1 cellular context compared by ENCODE assay signal in the genomic region with DNA sequence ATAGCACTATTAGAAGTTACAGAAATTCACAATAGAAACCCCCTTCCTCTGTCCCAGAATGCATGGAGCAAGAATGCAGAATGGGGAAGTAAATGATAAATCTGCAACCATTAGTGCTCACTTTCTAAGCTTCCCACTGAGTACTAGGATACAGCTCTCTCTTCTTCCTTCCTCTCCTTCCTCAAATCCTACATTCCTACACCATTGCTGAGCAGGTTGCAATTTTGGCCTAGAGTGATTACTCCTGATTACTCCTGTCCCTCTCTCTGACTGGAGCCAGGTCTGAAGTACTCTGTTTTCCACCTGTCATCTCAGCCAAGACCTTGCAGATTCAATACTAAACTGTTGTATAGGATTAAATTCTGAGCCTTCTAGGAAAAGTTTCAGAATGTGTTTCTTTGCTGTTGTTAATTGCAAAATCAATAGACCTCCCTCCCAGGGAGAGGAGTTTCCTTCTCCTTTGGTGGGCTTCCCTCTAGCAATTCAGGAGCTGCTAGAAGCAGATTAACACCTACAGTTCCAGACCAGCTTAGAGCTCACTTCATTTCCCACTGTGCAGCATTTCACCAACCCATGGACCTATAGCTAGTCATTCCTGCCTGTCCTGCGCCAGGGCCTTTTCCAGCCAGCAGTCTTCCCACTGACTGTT.
TF ChIP-seq lines count a peak whose summit lies in the region.

No MANE protein-coding gene starts in this region.

TF ChIP-seq in WTC11, 78 proteins besides CTCF, POLR2A, EP300 and RAD21 (continued from another document):
- TF ChIP-seq, protein P1, sequence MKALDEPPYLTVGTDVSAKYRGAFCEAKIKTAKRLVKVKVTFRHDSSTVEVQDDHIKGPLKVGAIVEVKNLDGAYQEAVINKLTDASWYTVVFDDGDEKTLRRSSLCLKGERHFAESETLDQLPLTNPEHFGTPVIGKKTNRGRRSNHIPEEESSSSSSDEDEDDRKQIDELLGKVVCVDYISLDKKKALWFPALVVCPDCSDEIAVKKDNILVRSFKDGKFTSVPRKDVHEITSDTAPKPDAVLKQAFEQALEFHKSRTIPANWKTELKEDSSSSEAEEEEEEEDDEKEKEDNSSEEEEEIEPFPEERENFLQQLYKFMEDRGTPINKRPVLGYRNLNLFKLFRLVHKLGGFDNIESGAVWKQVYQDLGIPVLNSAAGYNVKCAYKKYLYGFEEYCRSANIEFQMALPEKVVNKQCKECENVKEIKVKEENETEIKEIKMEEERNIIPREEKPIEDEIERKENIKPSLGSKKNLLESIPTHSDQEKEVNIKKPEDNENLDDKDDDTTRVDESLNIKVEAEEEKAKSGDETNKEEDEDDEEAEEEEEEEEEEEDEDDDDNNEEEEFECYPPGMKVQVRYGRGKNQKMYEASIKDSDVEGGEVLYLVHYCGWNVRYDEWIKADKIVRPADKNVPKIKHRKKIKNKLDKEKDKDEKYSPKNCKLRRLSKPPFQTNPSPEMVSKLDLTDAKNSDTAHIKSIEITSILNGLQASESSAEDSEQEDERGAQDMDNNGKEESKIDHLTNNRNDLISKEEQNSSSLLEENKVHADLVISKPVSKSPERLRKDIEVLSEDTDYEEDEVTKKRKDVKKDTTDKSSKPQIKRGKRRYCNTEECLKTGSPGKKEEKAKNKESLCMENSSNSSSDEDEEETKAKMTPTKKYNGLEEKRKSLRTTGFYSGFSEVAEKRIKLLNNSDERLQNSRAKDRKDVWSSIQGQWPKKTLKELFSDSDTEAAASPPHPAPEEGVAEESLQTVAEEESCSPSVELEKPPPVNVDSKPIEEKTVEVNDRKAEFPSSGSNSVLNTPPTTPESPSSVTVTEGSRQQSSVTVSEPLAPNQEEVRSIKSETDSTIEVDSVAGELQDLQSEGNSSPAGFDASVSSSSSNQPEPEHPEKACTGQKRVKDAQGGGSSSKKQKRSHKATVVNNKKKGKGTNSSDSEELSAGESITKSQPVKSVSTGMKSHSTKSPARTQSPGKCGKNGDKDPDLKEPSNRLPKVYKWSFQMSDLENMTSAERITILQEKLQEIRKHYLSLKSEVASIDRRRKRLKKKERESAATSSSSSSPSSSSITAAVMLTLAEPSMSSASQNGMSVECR (CRISPR knock-in tag; IDR thresholded peaks at IDR 0.05; ENCODE audit: borderline replicate concordance) = no peak
